22 cellular contexts compared by ENCODE assay signal in genomic region chr18:31554776-31555175, GRCh38. TPM values are rescaled to one million over a fixed set of nuclear protein-coding genes. Genes with fewer than 3 reads are reported as not detected.
A peak's percentile ranks its signal among the peaks of the same experiment; 100 is the strongest.
DNase-seq lines count a peak whose midpoint lies in the region; ATAC-seq and TF ChIP-seq lines count a peak whose summit lies in the region.
"Had no signal": no experiment of that assay in that cellular context is flagged by ENCODE, and none has a peak within 500 bp of the region (broad histone marks: within the 10 kb centered on the region; RNA-seq: fewer than 3 reads in every experiment).

No MANE protein-coding gene starts in this region.

- no peak for TF ChIP-seq CTCF in esophagus muscularis mucosa (IDR thresholded peaks at IDR 0.05)

- H2BK120ac ChIP-seq in mesendoderm (ENCODE audit: low read depth, low read length) = no peak overlapping the region

- no peaks in the 10 kb centered on the region for H3K9me3 Mint-ChIP-seq in stimulated activated memory B cell treated with anti-CD40 and anti-IgM and Interleukin-4, amounts not matched to agents 10 μg/mL and 1 μg/mL and 100 μg/mL, for 72 hours
- H3K9me3 Mint-ChIP-seq: CD4-positive, alpha-beta T cell had no signal

- no peaks in the 10 kb centered on the region for H3K36me3 ChIP-seq in esophagus muscularis mucosa
- no peaks in the 10 kb centered on the region for H3K36me3 ChIP-seq in mesendoderm (ENCODE audit: control insufficient read depth, insufficient read depth, low read length)
- H3K36me3 ChIP-seq: BE2C; BLaER1 treated with 17β-estradiol and CSF1 and Interleukin-3, amounts not matched to agents 10 nM and 100 nM had no signal

- H3K4me1 ChIP-seq in esophagus muscularis mucosa = peaks cover 0 to 5% (median 0%) of the 10 kb centered on the region in 4 donors
- no peaks in the 10 kb centered on the region for H3K4me1 ChIP-seq in mesendoderm (ENCODE audit: control insufficient read depth, low read depth, low read length)
- H3K4me1 ChIP-seq: A549; BE2C; BLaER1 treated with 17β-estradiol and CSF1 and Interleukin-3, amounts not matched to agents 10 nM and 100 nM had no signal

- H3K36me3 Mint-ChIP-seq in stimulated activated memory B cell treated with anti-CD40 and anti-IgM and Interleukin-4, amounts not matched to agents 10 μg/mL and 1 μg/mL and 100 μg/mL, for 72 hours = no peaks in the 10 kb centered on the region
- H3K36me3 Mint-ChIP-seq: CD14-positive monocyte; CD8-positive, alpha-beta memory T cell had no signal

- H3K27ac ChIP-seq in esophagus muscularis mucosa (replicated peaks in 1 of 4) = no peak overlapping the region
- H3K27ac ChIP-seq in mesendoderm (ENCODE audit: low read depth, low read length) = no peak overlapping the region
- H3K27ac ChIP-seq in caudate nucleus (ENCODE audit: low read depth, low read length) = no peak overlapping the region
- H3K27ac ChIP-seq: A549; BLaER1 treated with 17β-estradiol and CSF1 and Interleukin-3, amounts not matched to agents 10 nM and 100 nM had no signal

- H3K4ac ChIP-seq in mesendoderm (ENCODE audit: low read depth, low read length) = no peak overlapping the region

- no peak for ATAC-seq in stimulated activated memory B cell treated with anti-CD40 and anti-IgM and Interleukin-4, amounts not matched to agents 10 μg/mL and 1 μg/mL and 100 μg/mL, for 72 hours
- ATAC-seq in HG03521 (IDR thresholded peaks at IDR 0.05; ENCODE audit: unreplicated experiment) = no peak
- no peak for ATAC-seq in HG03439 (IDR thresholded peaks at IDR 0.05; ENCODE audit: unreplicated experiment)
- ATAC-seq: A549 had no signal

- H3K4me3 ChIP-seq in esophagus muscularis mucosa (no peak overlapping the region), mesendoderm (ENCODE audit: low read length) (no peak overlapping the region)
- H3K4me3 ChIP-seq: A549; BLaER1 treated with 17β-estradiol and CSF1 and Interleukin-3, amounts not matched to agents 10 nM and 100 nM had no signal

- H4K8ac ChIP-seq in mesendoderm (ENCODE audit: low read depth, low read length) = no peak overlapping the region

- H3K27me3 ChIP-seq in esophagus muscularis mucosa (no peaks in the 10 kb centered on the region), mesendoderm (ENCODE audit: insufficient read depth, low read length, poor library complexity) (no peaks in the 10 kb centered on the region)
- H3K27me3 ChIP-seq: BE2C; BLaER1 treated with 17β-estradiol and CSF1 and Interleukin-3, amounts not matched to agents 10 nM and 100 nM had no signal

- intact Hi-C loops in esophagus muscularis mucosa (cut with DNase I) = loop anchor here (5.0 kb wide), 1 partner anchor 263 kb away; no protein-coding TSS in a partner anchor

- DNase-seq in ELF-1 (ENCODE audit: low read depth, low spot score) (peak; percentile 19), NCI-H526 (lab: John Stamatoyannopoulos, UW) (peak; percentile 47 to 69), esophagus muscularis mucosa (ENCODE audit: extremely low spot score) (peak; percentile 50), mesendoderm (peak; percentile 50), caudate nucleus (lab: John Stamatoyannopoulos, UW) (no peak)
- DNase-seq: 8988T; ACHN; AML-193; BE2C; CD4-positive, alpha-beta T cell; CD8-positive, alpha-beta memory T cell; DMS 273 treated with DMSO at 0.1 percent for 48 hours; DMS79; EL; GOT3; HCEC 1CT had no signal

- no peak overlapping the region for H3K56ac ChIP-seq in mesendoderm (ENCODE audit: low read length)

- no peak overlapping the region for H3K4me2 ChIP-seq in mesendoderm (ENCODE audit: low read length)
- H3K4me2 ChIP-seq: A549; BLaER1 treated with 17β-estradiol and CSF1 and Interleukin-3, amounts not matched to agents 10 nM and 100 nM had no signal

- no peaks in the 10 kb centered on the region for H3K9me3 ChIP-seq in esophagus muscularis mucosa
- H3K9me3 ChIP-seq: A549; BE2C; BLaER1 treated with 17β-estradiol and CSF1 and Interleukin-3, amounts not matched to agents 10 nM and 100 nM had no signal

- WGBS in esophagus muscularis mucosa = 74% methylated on average over 5 of the region's 5 CpGs
- no CpG with 5 or more reads among the region's 5 CpGs for WGBS in mesendoderm (ENCODE audit: extremely low coverage, insufficient coverage, low lambda C conversion rate)

- H3K4me1 Mint-ChIP-seq in stimulated activated memory B cell treated with anti-CD40 and anti-IgM and Interleukin-4, amounts not matched to agents 10 μg/mL and 1 μg/mL and 100 μg/mL, for 72 hours = no peaks in the 10 kb centered on the region

- H3K27me3 Mint-ChIP-seq in stimulated activated memory B cell treated with anti-CD40 and anti-IgM and Interleukin-4, amounts not matched to agents 10 μg/mL and 1 μg/mL and 100 μg/mL, for 72 hours = peaks cover 33% of the 10 kb centered on the region

- H3K79me2 ChIP-seq in mesendoderm (ENCODE audit: control insufficient read depth, insufficient read depth, low read length) = no peaks in the 10 kb centered on the region

- no peak for TF ChIP-seq EP300 in esophagus muscularis mucosa (IDR thresholded peaks at IDR 0.05)

- no peak overlapping the region for H4K5ac ChIP-seq in mesendoderm (ENCODE audit: low read length)

- H3K18ac ChIP-seq in mesendoderm (ENCODE audit: low read length) = no peak overlapping the region

- no peak overlapping the region for H3K27ac Mint-ChIP-seq in stimulated activated memory B cell treated with anti-CD40 and anti-IgM and Interleukin-4, amounts not matched to agents 10 μg/mL and 1 μg/mL and 100 μg/mL, for 72 hours
- H3K27ac Mint-ChIP-seq: CD14-positive monocyte; CD4-positive, alpha-beta T cell; CD8-positive, alpha-beta memory T cell had no signal

- H3K9ac ChIP-seq in mesendoderm (ENCODE audit: low read length) = no peak overlapping the region
- H3K9ac ChIP-seq: BLaER1 treated with 17β-estradiol and CSF1 and Interleukin-3, amounts not matched to agents 10 nM and 100 nM had no signal

- no peak overlapping the region for H3K4me3 Mint-ChIP-seq in stimulated activated memory B cell treated with anti-CD40 and anti-IgM and Interleukin-4, amounts not matched to agents 10 μg/mL and 1 μg/mL and 100 μg/mL, for 72 hours
- H3K4me3 Mint-ChIP-seq: CD14-positive monocyte; CD4-positive, alpha-beta T cell; CD8-positive, alpha-beta memory T cell had no signal

- no peak overlapping the region for H2BK5ac ChIP-seq in mesendoderm (ENCODE audit: low read length)

- no peak overlapping the region for H2AK5ac ChIP-seq in mesendoderm (ENCODE audit: low read length)

- no peak overlapping the region for H2BK15ac ChIP-seq in mesendoderm (replicated peaks; ENCODE audit: low read depth)

- no peak overlapping the region for H3K23ac ChIP-seq in mesendoderm (ENCODE audit: low read length)

- H3K79me1 ChIP-seq in mesendoderm (ENCODE audit: low read length) = no peaks in the 10 kb centered on the region

- no peak for TF ChIP-seq POLR2A in esophagus muscularis mucosa (IDR thresholded peaks at IDR 0.05; ENCODE audit: low read depth)

RNA-seq across cellular contexts. Expression of gene TTR, which starts 36.9 kb away (rescaled TPM):
- total RNA-seq in esophagus muscularis mucosa = 1 to 10 TPM in 1 of 4 donors, under 1 TPM in 1, not detected in 2; 0.33 to 1.2 TPM
- polyA plus RNA-seq in mesendoderm (2013, experiment 1 of 2) = not detected
- polyA plus RNA-seq in mesendoderm (2013, experiment 2 of 2) = not detected
- total RNA-seq: CD4-positive, alpha-beta T cell; CD8-positive, alpha-beta memory T cell had no signal
- polyA plus RNA-seq: CD14-positive monocyte; CD8-positive, alpha-beta memory T cell had no signal

RNA-seq across cellular contexts. Expression of gene DSG2, which starts 56.8 kb away (rescaled TPM):
- total RNA-seq in esophagus muscularis mucosa = 1 to 10 TPM; 1.2 to 6.2 (median 2.9) TPM
- 98.2 TPM for polyA plus RNA-seq in mesendoderm (2013, experiment 1 of 2)
- polyA plus RNA-seq in mesendoderm (2013, experiment 2 of 2) = 99.5 TPM
- polyA plus RNA-seq: CD14-positive monocyte had no signal

Comparison
In these comparisons a context has a peak if more than half of its experiments do, and no peak if none do; other contexts are left out.
1. DNase-seq: peak in ELF-1 (single experiment), NCI-H526 (2 of 2), esophagus muscularis mucosa (single experiment) and mesendoderm (single experiment); none in caudate nucleus (0 of 61).